ENCODE assay signal across 8 cellular contexts in genomic region chr12:55929306-55929791, GRCh38. TPM values are rescaled to one million over a fixed set of nuclear protein-coding genes. Genes with fewer than 3 reads are reported as not detected.
DNase-seq lines count a peak whose midpoint lies in the region; ATAC-seq, FAIRE-seq and TF ChIP-seq lines count a peak whose summit lies in the region.

No MANE protein-coding gene starts in this region.

- peak; percentile 38 for ATAC-seq in GM18498 (IDR thresholded peaks at IDR 0.05; ENCODE audit: unreplicated experiment)
- peak; percentile 31 for ATAC-seq in HG02763 (IDR thresholded peaks at IDR 0.05; ENCODE audit: unreplicated experiment)
- no peak for ATAC-seq in GM18520 (IDR thresholded peaks at IDR 0.05; ENCODE audit: unreplicated experiment)

- H3K27me3 ChIP-seq in adipocyte (replicated peaks; ENCODE audit: control insufficient read depth, insufficient read depth, low read length) = no peaks in the 10 kb centered on the region

- H3K4me3 Mint-ChIP-seq in progenitor cell of endocrine pancreas (ENCODE audit: low read depth) = peak overlapping the region; percentile 56

- H3K4me3 ChIP-seq in adipocyte (ENCODE audit: low read length) = no peak overlapping the region

- H3K27ac Mint-ChIP-seq in progenitor cell of endocrine pancreas = peak overlapping the region; percentile 45

- peaks cover 26% of the 10 kb centered on the region for H3K27me3 Mint-ChIP-seq in progenitor cell of endocrine pancreas

- no peaks in the 10 kb centered on the region for H3K9me3 ChIP-seq in adipocyte (ENCODE audit: control insufficient read depth, low read length)

- FAIRE-seq in H54 (lab: Jason Lieb, UNC) = no peak

- H3K9me3 Mint-ChIP-seq in progenitor cell of endocrine pancreas (ENCODE audit: low read depth) = no peaks in the 10 kb centered on the region

- H3K36me3 ChIP-seq in adipocyte (ENCODE audit: control insufficient read depth, insufficient read depth, low read length, severe bottlenecking) = no peaks in the 10 kb centered on the region

- peaks cover 60% of the 10 kb centered on the region for H3K4me1 ChIP-seq in adipocyte (ENCODE audit: control insufficient read depth, insufficient read depth, low read length)

- H3K9ac ChIP-seq in adipocyte (ENCODE audit: low read length) = peak overlapping the region; percentile 72

- peaks cover 31% of the 10 kb centered on the region for H3K4me1 Mint-ChIP-seq in progenitor cell of endocrine pancreas (ENCODE audit: low read depth)

- DNase-seq in T-helper 1 cell (peak; percentile 71 to 92 (median 82)), adipocyte (ENCODE audit: low read depth) (no peak), progenitor cell of endocrine pancreas (ENCODE audit: low spot score, unreplicated experiment) (no peak), H54 (ENCODE audit: insufficient read length, low spot score) (no peak), DMS114 treated with DMSO at 0.1 percent for 48 hours (lab: John Stamatoyannopoulos, UW; ENCODE audit: unreplicated experiment) (no peak)

- no peak for TF ChIP-seq CTCF in progenitor cell of endocrine pancreas (IDR thresholded peaks at IDR 0.05; ENCODE audit: unreplicated experiment)

- no peak for TF ChIP-seq POLR2A in H54 (IDR thresholded peaks at IDR 0.05; ENCODE audit: low read depth, low read length)

- H3K36me3 Mint-ChIP-seq in progenitor cell of endocrine pancreas (ENCODE audit: insufficient read depth) = peaks cover 2% of the 10 kb centered on the region

RNA-seq across cellular contexts. Expression of gene DGKA, which starts 1.6 kb away (rescaled TPM):
- total RNA-seq in progenitor cell of endocrine pancreas = 10.2 and 16.8 TPM in 2 replicates

RNA-seq across cellular contexts. Expression of gene PYM1, which starts 1.7 kb away (rescaled TPM):
- total RNA-seq in progenitor cell of endocrine pancreas = 38.0 and 42.8 TPM in 2 replicates

RNA-seq across cellular contexts. Expression of gene PMEL, which starts 36.5 kb away (rescaled TPM):
- total RNA-seq in progenitor cell of endocrine pancreas = 3.7 and 6.3 TPM in 2 replicates

RNA-seq across cellular contexts. Expression of gene CDK2, which starts 37.3 kb away (rescaled TPM):
- 62.1 and 66.9 TPM in 2 replicates for total RNA-seq in progenitor cell of endocrine pancreas

RNA-seq across cellular contexts. Expression of gene RAB5B, which starts 44.5 kb away (rescaled TPM):
- 111 and 116 TPM in 2 replicates for total RNA-seq in progenitor cell of endocrine pancreas

Comparison
In these comparisons a context has a peak if more than half of its experiments do, and no peak if none do; other contexts are left out.
1. DNase-seq: peak in T-helper 1 cell (5 of 5); none in adipocyte (single experiment), progenitor cell of endocrine pancreas (single experiment), H54 (single experiment) and DMS114 treated with DMSO at 0.1 percent for 48 hours (single experiment).